ENCODE assay signal across 15 cellular contexts in genomic region chr19:10805758-10806247, GRCh38. TPM values are rescaled to one million over a fixed set of nuclear protein-coding genes. Genes with fewer than 3 reads are reported as not detected.
DNase-seq lines count a peak whose midpoint lies in the region; ATAC-seq, FAIRE-seq and TF ChIP-seq lines count a peak whose summit lies in the region.
"Had no signal": no experiment of that assay in that cellular context is flagged by ENCODE, and none has a peak within 500 bp of the region (broad histone marks: within the 10 kb centered on the region; RNA-seq: fewer than 3 reads in every experiment).

No MANE protein-coding gene starts in this region.

- H3K4me1 Mint-ChIP-seq in activated naive CD4-positive, alpha-beta T cell treated with anti-CD3 and anti-CD28 coated beads, Interleukin-2, amount 10 ng/mL, durations not matched to agents 7 days and 5 days, result peaks cover 22% of the 10 kb centered on the region
- H3K4me1 Mint-ChIP-seq in HFFc6 (ENCODE audit: low read depth), result peaks cover 16% of the 10 kb centered on the region

- H3K9me3 ChIP-seq in pancreas, result no peaks in the 10 kb centered on the region

- no peak overlapping the region for H3K4me3 ChIP-seq in pancreas

- WGBS in pancreas, 2 donors, result 92 to 93% methylated on average over 11 of the region's 11 CpGs

- H3K4me3 Mint-ChIP-seq in activated naive CD4-positive, alpha-beta T cell treated with anti-CD3 and anti-CD28 coated beads, Interleukin-2, amount 10 ng/mL, durations not matched to agents 7 days and 5 days, result no peak overlapping the region
- H3K4me3 Mint-ChIP-seq in HFFc6, result no peak overlapping the region

- CTCF ChIA-PET in activated naive CD4-positive, alpha-beta T cell treated with anti-CD3 and anti-CD28 coated beads, Interleukin-2, amount 10 ng/mL, durations not matched to agents 7 days and 5 days (lab: Charles Lee), result interaction anchor here (1.5 kb wide), 1 partner anchor 53 kb away, joined by 3 read pairs; no protein-coding TSS in a partner anchor

- peak overlapping the region; percentile 42 for H3K27ac Mint-ChIP-seq in activated naive CD4-positive, alpha-beta T cell treated with anti-CD3 and anti-CD28 coated beads, Interleukin-2, amount 10 ng/mL, durations not matched to agents 7 days and 5 days
- H3K27ac Mint-ChIP-seq in activated naive CD4-positive, alpha-beta T cell treated with anti-CD3 and anti-CD28 coated beads, Interleukin-2, amount 50 U/mL, for 72 hours, result peak overlapping the region in 1 of 2 donors; percentile 38
- no peak overlapping the region for H3K27ac Mint-ChIP-seq in HFFc6

- no peak for ATAC-seq in activated naive CD4-positive, alpha-beta T cell treated with anti-CD3 and anti-CD28 coated beads, Interleukin-2, amount 50 U/mL, for 72 hours
- ATAC-seq in pancreas, result no peak

- no peaks in the 10 kb centered on the region for H3K9me3 Mint-ChIP-seq in activated naive CD4-positive, alpha-beta T cell treated with anti-CD3 and anti-CD28 coated beads, Interleukin-2, amount 10 ng/mL, durations not matched to agents 7 days and 5 days
- H3K9me3 Mint-ChIP-seq in activated naive CD4-positive, alpha-beta T cell treated with anti-CD3 and anti-CD28 coated beads, Interleukin-2, amount 50 U/mL, for 72 hours, result no peaks in the 10 kb centered on the region
- peaks cover 24% of the 10 kb centered on the region for H3K9me3 Mint-ChIP-seq in HFFc6

- H3K4me1 ChIP-seq in pancreas, result no peaks in the 10 kb centered on the region

- intact Hi-C loops in pancreas (cut with DNase I), result no loop called here

- H3K36me3 Mint-ChIP-seq in activated naive CD4-positive, alpha-beta T cell treated with anti-CD3 and anti-CD28 coated beads, Interleukin-2, amount 10 ng/mL, durations not matched to agents 7 days and 5 days, result peaks cover 40% of the 10 kb centered on the region
- peaks cover 0 to 22% of the 10 kb centered on the region in 2 donors for H3K36me3 Mint-ChIP-seq in activated naive CD4-positive, alpha-beta T cell treated with anti-CD3 and anti-CD28 coated beads, Interleukin-2, amount 50 U/mL, for 72 hours
- peaks cover 43% of the 10 kb centered on the region for H3K36me3 Mint-ChIP-seq in HFFc6 (ENCODE audit: low read depth)

- no peaks in the 10 kb centered on the region for H3K27me3 Mint-ChIP-seq in activated naive CD4-positive, alpha-beta T cell treated with anti-CD3 and anti-CD28 coated beads, Interleukin-2, amount 10 ng/mL, durations not matched to agents 7 days and 5 days
- peaks cover 15% of the 10 kb centered on the region for H3K27me3 Mint-ChIP-seq in HFFc6 (ENCODE audit: insufficient read depth)

- H3K27ac ChIP-seq in substantia nigra (ENCODE audit: low read depth, low read length, poor library complexity, severe bottlenecking) (peak overlapping the region; percentile 16), pancreas (no peak overlapping the region)

- no peak for DNase-seq in activated naive CD4-positive, alpha-beta T cell treated with anti-CD3 and anti-CD28 coated beads, Interleukin-2, amount 10 ng/mL, durations not matched to agents 7 days and 5 days
- no peak for DNase-seq in activated naive CD4-positive, alpha-beta T cell treated with anti-CD3 and anti-CD28 coated beads, Interleukin-2, amount 50 U/mL, for 72 hours (ENCODE audit: low spot score in 2 of 2)
- DNase-seq in NCI-H524 (lab: John Stamatoyannopoulos, UW) (peak; percentile 91 to 96), globus pallidus (ENCODE audit: low spot score) (peak; percentile 34), substantia nigra (lab: John Stamatoyannopoulos, UW) (peak in 11 of 49 donors; percentile 2 to 43 (median 19)), pancreas (no peak), NCI-H1105 (lab: John Stamatoyannopoulos, UW) (no peak), HFFc6 (no peak)
- DNase-seq: DMS153, EL, NCI-H1417 treated with DMSO at 0.1 percent for 48 hours, NCI-H2029, NCI-H510A, OCI-M1 had no signal

- TF ChIP-seq CTCF in pancreas (IDR thresholded peaks at IDR 0.05) (no peak), HFFc6 (IDR thresholded peaks at IDR 0.05) (no peak)

- FAIRE-seq in pancreas (lab: Jason Lieb, UNC), result no peak
- FAIRE-seq: HTR-8/SVneo had no signal

- peaks cover 5 to 53% (median 6%) of the 10 kb centered on the region in 3 donors for H3K36me3 ChIP-seq in pancreas

- H3K27me3 ChIP-seq in pancreas, result no peaks in the 10 kb centered on the region

RNA-seq across cellular contexts. Expression of gene TMED1, which starts 30.2 kb away (rescaled TPM):
- 10 to 100 TPM in 1 of 2 donors, 1 to 10 TPM in 1; 9.7 to 15.0 TPM for total RNA-seq in activated naive CD4-positive, alpha-beta T cell treated with anti-CD3 and anti-CD28 coated beads, Interleukin-2, amount 50 U/mL, for 72 hours
- 10 to 100 TPM; 13.6 to 22.6 (median 18.7) TPM for total RNA-seq in pancreas
- 10 to 100 TPM; 19.3 to 32.3 TPM for polyA plus RNA-seq in pancreas
- total RNA-seq in HFFc6 (2021; fragmentation: NEBNext Ultra II Directional; extraction: Animal tissue kit (Norgen Biotek cat#: 25700)), result 10 to 100 TPM; 42.8 to 65.0 (median 48.1) TPM

RNA-seq across cellular contexts. Expression of gene C19orf38, which starts 42.4 kb away (rescaled TPM):
- 1 to 10 TPM; 3.5 to 6.4 TPM for total RNA-seq in activated naive CD4-positive, alpha-beta T cell treated with anti-CD3 and anti-CD28 coated beads, Interleukin-2, amount 50 U/mL, for 72 hours
- under 1 TPM in 5 of 6 donors, not detected in 1; 0.47 to 1.00 (median 0.75) TPM for total RNA-seq in pancreas
- under 1 TPM; 0.31 to 0.99 TPM for polyA plus RNA-seq in pancreas
- under 1 TPM in 2 of 6 experiments, not detected in 4; 0.40 to 0.71 TPM for total RNA-seq in HFFc6 (2021; fragmentation: NEBNext Ultra II Directional; extraction: Animal tissue kit (Norgen Biotek cat#: 25700))

Comparison
In these comparisons a context has a peak if more than half of its experiments do, and no peak if none do; other contexts are left out.
1. DNase-seq: peak in NCI-H524 (2 of 2) and globus pallidus (single experiment); none in activated naive CD4-positive, alpha-beta T cell treated with anti-CD3 and anti-CD28 coated beads, Interleukin-2, amount 10 ng/mL, durations not matched to agents 7 days and 5 days (single experiment), activated naive CD4-positive, alpha-beta T cell treated with anti-CD3 and anti-CD28 coated beads, Interleukin-2, amount 50 U/mL, for 72 hours (0 of 2), pancreas (0 of 6), NCI-H1105 (single experiment) and HFFc6 (single experiment).